1 cellular context compared by ENCODE assay signal in genomic region chr5:139038618-139039305, GRCh38.
TF ChIP-seq lines count a peak whose summit lies in the region.

No MANE protein-coding gene starts in this region.

TF ChIP-seq in GM12878, 131 proteins besides CTCF, POLR2A, EP300 and RAD21 (continued from another document):
- TF ChIP-seq USF2 (IDR thresholded peaks at IDR 0.05; ENCODE audit: borderline replicate concordance, low read depth, low read length) (no peak), HDGF (IDR thresholded peaks at IDR 0.05) (no peak), LARP7 (IDR thresholded peaks at IDR 0.05) (no peak), RB1 (IDR thresholded peaks at IDR 0.05; ENCODE audit: borderline replicate concordance) (no peak), PAX8 (IDR thresholded peaks at IDR 0.05) (no peak), KDM1A (IDR thresholded peaks at IDR 0.05; ENCODE audit: borderline replicate concordance) (no peak), MEF2A (IDR thresholded peaks at IDR 0.05; ENCODE audit: insufficient read depth, low read depth, low read length) (no peak)
